In genomic region chr15:44479343-44479742, GRCh38 we compare ENCODE assay signal across 29 cellular contexts.
"Had no signal": no experiment of that assay in that cellular context is flagged by ENCODE, and none has a peak within 500 bp of the region (broad histone marks: within the 10 kb centered on the region; RNA-seq: fewer than 3 reads in every experiment).

No MANE protein-coding gene starts in this region.

- H3K9me3 Mint-ChIP-seq: activated CD4-positive, alpha-beta memory T cell treated with anti-CD3 and anti-CD28 coated beads, Interleukin-2, amount 10 ng/mL, durations not matched to agents 7 days and 5 days; activated CD4-positive, alpha-beta T cell treated with anti-CD3 and anti-CD28 coated beads, Interleukin-2, amount 10 ng/mL, durations not matched to agents 7 days and 5 days; activated naive CD4-positive, alpha-beta T cell treated with anti-CD3 and anti-CD28 coated beads, Interleukin-2, amount 50 U/mL, for 24 hours; activated naive CD8-positive, alpha-beta T cell treated with anti-CD3 and anti-CD28 coated beads, Interleukin-2, amount 10 ng/mL, durations not matched to agents 7 days and 5 days; activated T-helper 17 cell treated with anti-CD3 and anti-CD28 coated beads, Interleukin-2, amount 50 U/mL, for 72 hours; brain; dendritic cell treated with granulocyte-macrophage colony-stimulating factor and Interleukin-4, amounts not matched to agents 40 ng/mL and 50 ng/mL, for 4 days; endodermal cell had no signal

- H3K27me3 Mint-ChIP-seq: activated CD4-positive, alpha-beta memory T cell treated with anti-CD3 and anti-CD28 coated beads, Interleukin-2, amount 10 ng/mL, durations not matched to agents 7 days and 5 days; activated CD4-positive, alpha-beta T cell treated with anti-CD3 and anti-CD28 coated beads, Interleukin-2, amount 10 ng/mL, durations not matched to agents 7 days and 5 days; activated naive CD4-positive, alpha-beta T cell treated with anti-CD3 and anti-CD28 coated beads, Interleukin-2, amount 50 U/mL, for 24 hours; activated naive CD8-positive, alpha-beta T cell treated with anti-CD3 and anti-CD28 coated beads, Interleukin-2, amount 10 ng/mL, durations not matched to agents 7 days and 5 days; activated T-helper 17 cell treated with anti-CD3 and anti-CD28 coated beads, Interleukin-2, amount 50 U/mL, for 72 hours; brain; dendritic cell treated with granulocyte-macrophage colony-stimulating factor and Interleukin-4, amounts not matched to agents 40 ng/mL and 50 ng/mL, for 4 days had no signal

- H3K27me3 ChIP-seq: ascending aorta, breast epithelium, cardiac muscle cell, dorsolateral prefrontal cortex had no signal

- H3K4me3 ChIP-seq: ascending aorta, breast epithelium, cardiac muscle cell, coronary artery, dorsolateral prefrontal cortex had no signal

- H3K4me3 Mint-ChIP-seq: activated CD4-positive, alpha-beta memory T cell treated with anti-CD3 and anti-CD28 coated beads, Interleukin-2, amount 10 ng/mL, durations not matched to agents 7 days and 5 days; activated CD4-positive, alpha-beta T cell treated with anti-CD3 and anti-CD28 coated beads, Interleukin-2, amount 10 ng/mL, durations not matched to agents 7 days and 5 days; activated naive CD4-positive, alpha-beta T cell treated with anti-CD3 and anti-CD28 coated beads, Interleukin-2, amount 50 U/mL, for 24 hours; activated naive CD8-positive, alpha-beta T cell treated with anti-CD3 and anti-CD28 coated beads, Interleukin-2, amount 10 ng/mL, durations not matched to agents 7 days and 5 days; activated T-helper 17 cell treated with anti-CD3 and anti-CD28 coated beads, Interleukin-2, amount 50 U/mL, for 72 hours; brain; dendritic cell treated with granulocyte-macrophage colony-stimulating factor and Interleukin-4, amounts not matched to agents 40 ng/mL and 50 ng/mL, for 4 days; endodermal cell had no signal

- H3K9me3 ChIP-seq: ascending aorta, breast epithelium had no signal

- ATAC-seq: activated T-helper 17 cell treated with anti-CD3 and anti-CD28 coated beads, Interleukin-2, amount 50 U/mL, for 72 hours; esophagus mucosa had no signal

- H3K36me3 ChIP-seq: breast epithelium, cardiac muscle cell had no signal

- H3K27ac ChIP-seq: ascending aorta, breast epithelium, cardiac muscle cell, coronary artery, dorsolateral prefrontal cortex had no signal

- H3K4me1 ChIP-seq: ascending aorta, breast epithelium had no signal

- DNase-seq: activated CD4-positive, alpha-beta memory T cell treated with anti-CD3 and anti-CD28 coated beads, Interleukin-2, amount 10 ng/mL, durations not matched to agents 7 days and 5 days; activated CD4-positive, alpha-beta T cell treated with anti-CD3 and anti-CD28 coated beads for 1 hour; activated CD4-positive, alpha-beta T cell treated with anti-CD3 and anti-CD28 coated beads for 4 hours; activated CD4-positive, alpha-beta T cell treated with anti-CD3 and anti-CD28 coated beads, Interleukin-2, amount 10 ng/mL, durations not matched to agents 7 days and 5 days; activated CD4-positive, alpha-beta T cell treated with anti-CD3 and anti-CD28 coated beads, Interleukin-2, amount 50 U/mL, for 4 hours; activated CD8-positive, alpha-beta memory T cell treated with anti-CD3 and anti-CD28 coated beads, Interleukin-2, amount 50 U/mL, for 48 hours; activated effector memory CD4-positive, alpha-beta T cell treated with Interleukin-2 at 50 U/mL for 16 hours; activated gamma-delta T cell treated with Interleukin-2 at 50 U/mL for 16 hours; activated naive CD4-positive, alpha-beta T cell treated with Interleukin-2 at 50 U/mL for 16 hours; activated naive CD8-positive, alpha-beta T cell treated with anti-CD3 and anti-CD28 coated beads, Interleukin-2, amount 10 ng/mL, durations not matched to agents 7 days and 5 days; activated T-cell treated with anti-CD3 and anti-CD28 coated beads for 4 hours; central memory CD4-positive, alpha-beta T cell; dorsolateral prefrontal cortex; effector memory CD4-positive, alpha-beta T cell; endodermal cell; foreskin fibroblast; head of caudate nucleus; T-helper 1 cell; T-helper 2 cell had no signal

- FAIRE-seq: frontal cortex had no signal

- H3K4me1 Mint-ChIP-seq: brain had no signal

- H3K27ac Mint-ChIP-seq: activated CD4-positive, alpha-beta memory T cell treated with anti-CD3 and anti-CD28 coated beads, Interleukin-2, amount 10 ng/mL, durations not matched to agents 7 days and 5 days; activated CD4-positive, alpha-beta T cell treated with anti-CD3 and anti-CD28 coated beads, Interleukin-2, amount 10 ng/mL, durations not matched to agents 7 days and 5 days; activated naive CD4-positive, alpha-beta T cell treated with anti-CD3 and anti-CD28 coated beads, Interleukin-2, amount 50 U/mL, for 24 hours; activated naive CD8-positive, alpha-beta T cell treated with anti-CD3 and anti-CD28 coated beads, Interleukin-2, amount 10 ng/mL, durations not matched to agents 7 days and 5 days; activated T-helper 17 cell treated with anti-CD3 and anti-CD28 coated beads, Interleukin-2, amount 50 U/mL, for 72 hours; brain; dendritic cell treated with granulocyte-macrophage colony-stimulating factor and Interleukin-4, amounts not matched to agents 40 ng/mL and 50 ng/mL, for 4 days; endodermal cell had no signal

- H3K36me3 Mint-ChIP-seq: activated naive CD4-positive, alpha-beta T cell treated with anti-CD3 and anti-CD28 coated beads, Interleukin-2, amount 50 U/mL, for 24 hours had no signal
